Comparison of ENCODE assay signal across 9 cellular contexts in the genomic region with DNA sequence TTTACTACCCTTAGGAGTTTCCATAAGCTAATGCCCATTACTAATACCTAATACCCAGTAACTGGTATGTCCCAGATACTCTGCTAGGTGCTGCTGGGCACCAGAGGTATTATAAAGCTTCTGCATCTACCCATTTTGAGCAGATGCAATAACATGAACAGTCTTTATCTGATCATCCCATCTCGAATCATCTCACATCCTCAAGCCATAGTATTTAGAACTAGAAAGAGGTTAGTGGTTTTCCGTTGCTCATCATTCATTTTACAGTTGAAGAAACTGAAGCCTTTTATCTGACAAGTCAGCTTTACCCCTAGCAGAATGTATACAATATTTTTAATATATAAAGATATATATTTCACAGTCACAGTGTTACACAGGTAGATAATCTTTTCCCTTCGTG.
"Had no signal": no experiment of that assay in that cellular context is flagged by ENCODE, and none has a peak within 500 bp of the region (broad histone marks: within the 10 kb centered on the region; RNA-seq: fewer than 3 reads in every experiment).

No MANE protein-coding gene starts in this region.

- H3K27ac ChIP-seq: HL-60, KMS-11 had no signal

- ATAC-seq: HepG2, K562 had no signal

- H3K4me3 ChIP-seq: K562 had no signal

- H3K4me2 ChIP-seq: KMS-11 had no signal

- DNase-seq: IMR-90, Karpas-422, Kasumi-1, KBM-7, KG1 had no signal

- H3K9ac ChIP-seq: KMS-11 had no signal
